8 cellular contexts compared by ENCODE assay signal in genomic region chr1:84078108-84078823, GRCh38.
DNase-seq lines count a peak whose midpoint lies in the region; ATAC-seq and TF ChIP-seq lines count a peak whose summit lies in the region.

No MANE protein-coding gene starts in this region.

- ATAC-seq in GM19035 (IDR thresholded peaks at IDR 0.05; ENCODE audit: unreplicated experiment) (peak; percentile 47), HG03135 (IDR thresholded peaks at IDR 0.05; ENCODE audit: unreplicated experiment) (peak; percentile 49), lower lobe of right lung (peak; percentile 69 to 77)

- H3K4me1 ChIP-seq in lower lobe of right lung = peaks cover 14% of the 10 kb centered on the region
- peaks cover 2% of the 10 kb centered on the region for H3K4me1 ChIP-seq in testis

- H3K36me3 ChIP-seq in lower lobe of right lung = no peaks in the 10 kb centered on the region
- H3K36me3 ChIP-seq in testis (ENCODE audit: low read depth, missing control alignments) = no peaks in the 10 kb centered on the region

- H3K27ac ChIP-seq in dorsolateral prefrontal cortex = peak overlapping the region in 58 of 59 donors; percentile 42 to 99 (median 95)
- peak overlapping the region; percentile 73 for H3K27ac ChIP-seq in lower lobe of right lung
- peak overlapping the region; percentile 92 to 97 for H3K27ac ChIP-seq in testis

- peak in 1 of 56 donors; percentile 4 for TF ChIP-seq CTCF in dorsolateral prefrontal cortex (IDR thresholded peaks at IDR 0.05 in 54 of 56, conservative IDR thresholded peaks at IDR 0.05 in 2 of 56; ENCODE audit: low read depth in 1 of 56, partially characterized antibody in 56 of 56)
- no peak for TF ChIP-seq CTCF in lower lobe of right lung (IDR thresholded peaks at IDR 0.05)
- no peak for TF ChIP-seq CTCF in testis (IDR thresholded peaks at IDR 0.05)

- intact Hi-C loops in dorsolateral prefrontal cortex (cut with DNase I) (loop anchor here (5.0 kb wide), 2 partner anchors 146 to 166 kb away; no protein-coding TSS in a partner anchor), lower lobe of right lung (cut with DNase I) (no loop called here), testis (cut with DNase I; ENCODE audit: low total_unique reads) (no loop called here)

- H3K4me3 ChIP-seq in dorsolateral prefrontal cortex = peak overlapping the region; percentile 70 to 96 (median 88)
- peak overlapping the region; percentile 75 for H3K4me3 ChIP-seq in lower lobe of right lung
- H3K4me3 ChIP-seq in testis = peak overlapping the region; percentile 72 to 91

- H3K27me3 ChIP-seq in dorsolateral prefrontal cortex = no peaks in the 10 kb centered on the region
- no peaks in the 10 kb centered on the region for H3K27me3 ChIP-seq in lower lobe of right lung (ENCODE audit: low read depth)
- no peaks in the 10 kb centered on the region for H3K27me3 ChIP-seq in testis

- 0 to 1% methylated on average over 6 to 44 of the region's 60 CpGs for WGBS in testis, 2 donors

- DNase-seq in DMS 273 (lab: John Stamatoyannopoulos, UW; ENCODE audit: unreplicated experiment) = peak; percentile 76
- peak; percentile 51 for DNase-seq in RPMI7951 (ENCODE audit: low read depth)
- peak in 5 of 10 donors; percentile 21 to 46 (median 35) for DNase-seq in dorsolateral prefrontal cortex
- no peak for DNase-seq in lower lobe of right lung
- DNase-seq in testis = peak; percentile 57
- no peak for DNase-seq in SKM-1 treated with dmso at 0.1 percent for 144 hours (lab: John Stamatoyannopoulos, UW; ENCODE audit: unreplicated experiment)

- H3K9me3 ChIP-seq in lower lobe of right lung = no peaks in the 10 kb centered on the region
- no peaks in the 10 kb centered on the region for H3K9me3 ChIP-seq in testis

- no peak for TF ChIP-seq POLR2A in testis (IDR thresholded peaks at IDR 0.05)

Comparison
In these comparisons a context has a peak if more than half of its experiments do, and no peak if none do; other contexts are left out.
1. DNase-seq: peak in DMS 273 (single experiment), RPMI7951 (single experiment) and testis (single experiment); none in lower lobe of right lung (single experiment) and SKM-1 treated with dmso at 0.1 percent for 144 hours (single experiment).
2. intact Hi-C loops: an anchor here in dorsolateral prefrontal cortex (5.0 kb wide); none called in lower lobe of right lung and testis.
3. Peak in every context shown above with its lines, with median percentiles within 50 percentile points of each other: ATAC-seq, H3K27ac ChIP-seq and H3K4me3 ChIP-seq.